In the genomic region with DNA sequence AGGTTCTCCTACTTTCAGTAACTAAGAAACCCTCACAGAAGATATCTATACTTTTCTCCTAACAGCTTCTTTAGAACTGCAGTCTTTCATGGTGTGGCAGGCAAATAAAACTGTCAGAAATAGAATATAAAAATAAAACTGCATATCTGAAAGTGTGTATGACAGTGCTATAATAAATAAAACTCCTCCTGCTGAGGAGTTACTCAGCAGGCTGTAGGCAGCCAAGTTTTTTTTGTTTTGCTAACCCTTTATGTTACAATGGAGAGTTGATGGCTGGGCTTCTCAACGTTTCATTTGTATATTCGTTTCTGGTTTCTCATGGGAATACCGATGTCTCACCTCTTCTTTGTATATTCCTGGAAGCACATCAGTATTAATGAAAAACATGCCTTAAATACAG, we compare ENCODE assay signal across 24 cellular contexts. TPM values are rescaled to one million over a fixed set of nuclear protein-coding genes. Genes with fewer than 3 reads are reported as not detected.
"Had no signal": no experiment of that assay in that cellular context is flagged by ENCODE, and none has a peak within 500 bp of the region (broad histone marks: within the 10 kb centered on the region; RNA-seq: fewer than 3 reads in every experiment).

No MANE protein-coding gene starts in this region.

- H3K9me3 Mint-ChIP-seq: activated CD4-positive, alpha-beta memory T cell treated with anti-CD3 and anti-CD28 coated beads, Interleukin-2, amount 10 ng/mL, durations not matched to agents 7 days and 5 days; activated naive CD4-positive, alpha-beta T cell treated with anti-CD3 and anti-CD28 coated beads, Interleukin-2, amount 10 ng/mL, durations not matched to agents 7 days and 5 days; activated naive CD8-positive, alpha-beta T cell treated with anti-CD3 and anti-CD28 coated beads, Interleukin-2, amount 50 U/mL, for 24 hours; activated T-cell treated with anti-CD3 and anti-CD28 coated beads, Interleukin-2, amount 50 U/mL, for 24 hours; naive thymus-derived CD4-positive, alpha-beta T cell; T-helper 2 cell treated with Interferon-gamma antibody and Interleukin-4, amounts not matched to agents 5 μg/mL and 100 μg/mL, for 36 hours had no signal

- H3K27ac ChIP-seq: breast epithelium, neutrophil, thoracic aorta, upper lobe of left lung had no signal

- H3K4me1 Mint-ChIP-seq: activated B cell treated with CpG ODN at 0.5 μM for 24 hours; activated CD4-positive, alpha-beta memory T cell treated with anti-CD3 and anti-CD28 coated beads, Interleukin-2, amount 10 ng/mL, durations not matched to agents 7 days and 5 days; activated naive CD4-positive, alpha-beta T cell treated with anti-CD3 and anti-CD28 coated beads, Interleukin-2, amount 10 ng/mL, durations not matched to agents 7 days and 5 days; activated naive CD8-positive, alpha-beta T cell treated with anti-CD3 and anti-CD28 coated beads, Interleukin-2, amount 50 U/mL, for 24 hours; naive thymus-derived CD4-positive, alpha-beta T cell; stimulated activated naive B cell treated with anti-CD40 and anti-IgM and Interleukin-4, amounts not matched to agents 10 μg/mL and 1 μg/mL and 100 μg/mL, for 72 hours had no signal

- H3K4me1 ChIP-seq: breast epithelium, upper lobe of left lung had no signal

- H3K36me3 Mint-ChIP-seq: activated naive CD4-positive, alpha-beta T cell treated with anti-CD3 and anti-CD28 coated beads, Interleukin-2, amount 10 ng/mL, durations not matched to agents 7 days and 5 days; naive thymus-derived CD4-positive, alpha-beta T cell; stimulated activated naive B cell treated with anti-CD40 and anti-IgM and Interleukin-4, amounts not matched to agents 10 μg/mL and 1 μg/mL and 100 μg/mL, for 72 hours had no signal

- H3K4me3 ChIP-seq: breast epithelium, mucosa of descending colon, thoracic aorta, upper lobe of left lung had no signal

- DNase-seq: activated B cell treated with CpG ODN at 0.5 μM for 24 hours; activated CD4-positive, alpha-beta memory T cell treated with anti-CD3 and anti-CD28 coated beads, Interleukin-2, amount 10 ng/mL, durations not matched to agents 7 days and 5 days; activated CD4-positive, alpha-beta T cell treated with anti-CD3 and anti-CD28 coated beads for 4 hours; activated naive CD4-positive, alpha-beta T cell treated with anti-CD3 and anti-CD28 coated beads, Interleukin-2, amount 10 ng/mL, durations not matched to agents 7 days and 5 days; activated naive CD8-positive, alpha-beta T cell treated with anti-CD3 and anti-CD28 coated beads, Interleukin-2, amount 50 U/mL, for 24 hours; activated T-cell treated with anti-CD3 and anti-CD28 coated beads, Interleukin-2, amount 50 U/mL, for 24 hours; aorta; cerebellar nuclear complex; cortex of kidney; hypothalamus; kidney; left ventricle myocardium superior; mesenchymal stem cell; mucosa of descending colon; naive thymus-derived CD4-positive, alpha-beta T cell; stimulated activated naive B cell treated with anti-CD40 and anti-IgM and Interleukin-4, amounts not matched to agents 10 μg/mL and 1 μg/mL and 100 μg/mL, for 72 hours; upper lobe of left lung had no signal

- H3K4me3 Mint-ChIP-seq: activated B cell treated with CpG ODN at 0.5 μM for 24 hours; activated CD4-positive, alpha-beta memory T cell treated with anti-CD3 and anti-CD28 coated beads, Interleukin-2, amount 10 ng/mL, durations not matched to agents 7 days and 5 days; activated naive CD4-positive, alpha-beta T cell treated with anti-CD3 and anti-CD28 coated beads, Interleukin-2, amount 10 ng/mL, durations not matched to agents 7 days and 5 days; activated naive CD8-positive, alpha-beta T cell treated with anti-CD3 and anti-CD28 coated beads, Interleukin-2, amount 50 U/mL, for 24 hours; activated T-cell treated with anti-CD3 and anti-CD28 coated beads, Interleukin-2, amount 50 U/mL, for 24 hours; naive thymus-derived CD4-positive, alpha-beta T cell; stimulated activated naive B cell treated with anti-CD40 and anti-IgM and Interleukin-4, amounts not matched to agents 10 μg/mL and 1 μg/mL and 100 μg/mL, for 72 hours; T-helper 2 cell treated with Interferon-gamma antibody and Interleukin-4, amounts not matched to agents 5 μg/mL and 100 μg/mL, for 36 hours had no signal

- H3K27me3 ChIP-seq: breast epithelium, neutrophil, upper lobe of left lung had no signal

- H3K9me3 ChIP-seq: breast epithelium, mucosa of descending colon, neutrophil, thoracic aorta, upper lobe of left lung had no signal

- H3K27ac Mint-ChIP-seq: activated B cell treated with CpG ODN at 0.5 μM for 24 hours; activated CD4-positive, alpha-beta memory T cell treated with anti-CD3 and anti-CD28 coated beads, Interleukin-2, amount 10 ng/mL, durations not matched to agents 7 days and 5 days; activated naive CD4-positive, alpha-beta T cell treated with anti-CD3 and anti-CD28 coated beads, Interleukin-2, amount 10 ng/mL, durations not matched to agents 7 days and 5 days; activated naive CD8-positive, alpha-beta T cell treated with anti-CD3 and anti-CD28 coated beads, Interleukin-2, amount 50 U/mL, for 24 hours; activated T-cell treated with anti-CD3 and anti-CD28 coated beads, Interleukin-2, amount 50 U/mL, for 24 hours; naive thymus-derived CD4-positive, alpha-beta T cell; stimulated activated naive B cell treated with anti-CD40 and anti-IgM and Interleukin-4, amounts not matched to agents 10 μg/mL and 1 μg/mL and 100 μg/mL, for 72 hours; T-helper 2 cell treated with Interferon-gamma antibody and Interleukin-4, amounts not matched to agents 5 μg/mL and 100 μg/mL, for 36 hours had no signal

- H3K27me3 Mint-ChIP-seq: activated B cell treated with CpG ODN at 0.5 μM for 24 hours; activated CD4-positive, alpha-beta memory T cell treated with anti-CD3 and anti-CD28 coated beads, Interleukin-2, amount 10 ng/mL, durations not matched to agents 7 days and 5 days; activated naive CD4-positive, alpha-beta T cell treated with anti-CD3 and anti-CD28 coated beads, Interleukin-2, amount 10 ng/mL, durations not matched to agents 7 days and 5 days; activated T-cell treated with anti-CD3 and anti-CD28 coated beads, Interleukin-2, amount 50 U/mL, for 24 hours; naive thymus-derived CD4-positive, alpha-beta T cell; stimulated activated naive B cell treated with anti-CD40 and anti-IgM and Interleukin-4, amounts not matched to agents 10 μg/mL and 1 μg/mL and 100 μg/mL, for 72 hours had no signal

- H3K36me3 ChIP-seq: breast epithelium, neutrophil, thoracic aorta, upper lobe of left lung had no signal

- ATAC-seq: activated naive CD8-positive, alpha-beta T cell treated with anti-CD3 and anti-CD28 coated beads, Interleukin-2, amount 50 U/mL, for 24 hours; left ventricle myocardium superior; mucosa of descending colon; naive thymus-derived CD4-positive, alpha-beta T cell; stimulated activated naive B cell treated with anti-CD40 and anti-IgM and Interleukin-4, amounts not matched to agents 10 μg/mL and 1 μg/mL and 100 μg/mL, for 72 hours had no signal

RNA-seq across cellular contexts. Expression of a gene that starts 18.2 kb away (rescaled TPM):
- total RNA-seq: activated B cell treated with CpG ODN at 0.5 μM for 24 hours; activated CD4-positive, alpha-beta memory T cell treated with anti-CD3 and anti-CD28 coated beads, Interleukin-2, amount 10 ng/mL, durations not matched to agents 7 days and 5 days; aorta; breast epithelium; frontal cortex; kidney; left ventricle myocardium superior; naive thymus-derived CD4-positive, alpha-beta T cell; renal cortical epithelial cell; thoracic aorta had no signal
- polyA plus RNA-seq: aorta; esophagus; naive thymus-derived CD4-positive, alpha-beta T cell had no signal
